In genomic region chr3:61832375-61833229, GRCh38 we compare ENCODE assay signal across 23 cellular contexts.
A peak's percentile ranks its signal among the peaks of the same experiment; 100 is the strongest.
DNase-seq lines count a peak whose midpoint lies in the region; ATAC-seq, FAIRE-seq and TF ChIP-seq lines count a peak whose summit lies in the region.
"Had no signal": no experiment of that assay in that cellular context is flagged by ENCODE, and none has a peak within 500 bp of the region (broad histone marks: within the 10 kb centered on the region; RNA-seq: fewer than 3 reads in every experiment).

No MANE protein-coding gene starts in this region.

- no peak for FAIRE-seq in H54 (lab: Jason Lieb, UNC)
- FAIRE-seq: GM12878 had no signal

- no peak for TF ChIP-seq CTCF in choroid plexus epithelial cell (conservative IDR thresholded peaks at IDR 0.05; ENCODE audit: low read depth, low read length)
- TF ChIP-seq CTCF in osteoblast (IDR thresholded peaks at IDR 0.05; ENCODE audit: extremely low read depth, low read depth, low read length): no peak

- no peaks in the 10 kb centered on the region for H4K20me1 ChIP-seq in osteoblast (ENCODE audit: insufficient read depth, low read length)

- H3K4me2 ChIP-seq in osteoblast (ENCODE audit: insufficient read depth, low read length): no peak overlapping the region
- H3K4me2 ChIP-seq: KMS-11 had no signal

- ATAC-seq in HG03460 (IDR thresholded peaks at IDR 0.05; ENCODE audit: unreplicated experiment): no peak
- no peak for ATAC-seq in stimulated activated naive CD8-positive, alpha-beta T cell treated with anti-CD3 and anti-CD28 coated beads, Interleukin-15, Interleukin-2, amounts not matched to agents 100 U/mL and 50 U/mL, for 24 hours
- ATAC-seq: GM12878, HCT116, Panc1 had no signal

- TF ChIP-seq POLR2A in H54 (IDR thresholded peaks at IDR 0.05; ENCODE audit: low read depth, low read length): no peak

- no peaks in the 10 kb centered on the region for H3K36me3 ChIP-seq in osteoblast (ENCODE audit: insufficient read depth, low read length)

- no peaks in the 10 kb centered on the region for H3K9me3 ChIP-seq in osteoblast (ENCODE audit: low read depth, low read length)

- H2AFZ ChIP-seq in osteoblast (ENCODE audit: low read length): no peak overlapping the region

- intact Hi-C loops in posterior vena cava (cut with DNase I): no loop called here

- H3K4me3 ChIP-seq in choroid plexus epithelial cell (ENCODE audit: low read depth, low read length) (no peak overlapping the region), osteoblast (ENCODE audit: insufficient read depth, low read length) (no peak overlapping the region)
- H3K4me3 ChIP-seq: GM12878 had no signal

- peaks cover 31% of the 10 kb centered on the region for H3K79me2 ChIP-seq in osteoblast (ENCODE audit: insufficient read depth, low read length)

- H3K27ac ChIP-seq in osteoblast (ENCODE audit: low read depth, low read length): no peak overlapping the region
- H3K27ac ChIP-seq: KMS-11 had no signal

- peaks cover 25% of the 10 kb centered on the region for H3K4me1 ChIP-seq in osteoblast (ENCODE audit: insufficient read depth, low read length)

- peak; percentile 28 for DNase-seq in ELR (ENCODE audit: low read depth)
- DNase-seq in LHCN-M2 (ENCODE audit: low read depth): peak; percentile 37
- DNase-seq in choroid plexus epithelial cell (ENCODE audit: low read depth): peak; percentile 52
- DNase-seq in osteoblast (ENCODE audit: insufficient read length, low spot score, missing footprints): peak; percentile 49
- no peak for DNase-seq in H54 (ENCODE audit: insufficient read length, low spot score)
- DNase-seq in posterior vena cava (ENCODE audit: low spot score): no peak
- DNase-seq in stimulated activated naive CD8-positive, alpha-beta T cell treated with anti-CD3 and anti-CD28 coated beads, Interleukin-15, Interleukin-2, amounts not matched to agents 100 U/mL and 50 U/mL, for 24 hours: no peak
- DNase-seq: Calu3, DMS153, GDM1, GOT3, NCI-H1092, NCI-H1417 treated with DMSO at 0.1 percent for 48 hours, NCI-H1694 treated with DMSO at 0.1 percent for 48 hours, NCI-H2081, NCI-H2227 treated with DMSO at 0.1 percent for 48 hours, SHP77 treated with DMSO at 0.1 percent for 48 hours, SW 1271 had no signal

- no peaks in the 10 kb centered on the region for H3K27me3 ChIP-seq in osteoblast (ENCODE audit: insufficient read depth, low read length)

Comparison
In these comparisons a context has a peak if more than half of its experiments do, and no peak if none do; other contexts are left out.
1. DNase-seq: peak in ELR (single experiment), LHCN-M2 (single experiment), choroid plexus epithelial cell (single experiment) and osteoblast (single experiment); none in H54 (single experiment), posterior vena cava (single experiment) and stimulated activated naive CD8-positive, alpha-beta T cell treated with anti-CD3 and anti-CD28 coated beads, Interleukin-15, Interleukin-2, amounts not matched to agents 100 U/mL and 50 U/mL, for 24 hours (single experiment).